12 cellular contexts compared by ENCODE assay signal in genomic region chr13:46119883-46120614, GRCh38. TPM values are rescaled to one million over a fixed set of nuclear protein-coding genes. Genes with fewer than 3 reads are reported as not detected.
DNase-seq lines count a peak whose midpoint lies in the region; ATAC-seq, FAIRE-seq and TF ChIP-seq lines count a peak whose summit lies in the region.
"Had no signal": no experiment of that assay in that cellular context is flagged by ENCODE, and none has a peak within 500 bp of the region (broad histone marks: within the 10 kb centered on the region; RNA-seq: fewer than 3 reads in every experiment).

No MANE protein-coding gene starts in this region.

- no peaks in the 10 kb centered on the region for H3K4me1 ChIP-seq in SJCRH30
- H3K4me1 ChIP-seq in foreskin keratinocyte, result peaks cover 15% of the 10 kb centered on the region
- H3K4me1 ChIP-seq in upper lobe of right lung, result peaks cover 4% of the 10 kb centered on the region
- H3K4me1 ChIP-seq in effector memory CD4-positive, alpha-beta T cell (ENCODE audit: control insufficient read depth, insufficient read depth, low read length, poor library complexity, severe bottlenecking), result peaks cover 8% of the 10 kb centered on the region

- H3K9me3 ChIP-seq in SJCRH30 (replicated peaks) (no peaks in the 10 kb centered on the region), upper lobe of right lung (no peaks in the 10 kb centered on the region)
- H3K9me3 ChIP-seq in effector memory CD4-positive, alpha-beta T cell (ENCODE audit: control insufficient read depth, low read length), result no peaks in the 10 kb centered on the region

- ATAC-seq in Right ventricle myocardium inferior (peak; percentile 67), foreskin keratinocyte (peak; percentile 80), upper lobe of right lung (peak; percentile 87)

- intact Hi-C loops in Right ventricle myocardium inferior (cut with DNase I) (no loop called here), cardiac septum (cut with DNase I) (loop anchor here (5.0 kb wide), 1 partner anchor 313 kb away; no protein-coding TSS in a partner anchor), upper lobe of right lung (cut with DNase I) (no loop called here)

- no peak for FAIRE-seq in GM19239 (lab: Jason Lieb, UNC)

- TF ChIP-seq CTCF in foreskin keratinocyte (conservative IDR thresholded peaks at IDR 0.05), result no peak
- no peak for TF ChIP-seq CTCF in upper lobe of right lung (IDR thresholded peaks at IDR 0.05)

- H3K4me3 ChIP-seq in SJCRH30 (no peak overlapping the region), upper lobe of right lung (no peak overlapping the region)
- H3K4me3 ChIP-seq in effector memory CD4-positive, alpha-beta T cell (ENCODE audit: insufficient read depth, low read depth, low read length, poor library complexity, severe bottlenecking), result no peak overlapping the region

- H3K36me3 ChIP-seq in SJCRH30 (no peaks in the 10 kb centered on the region; the same call in 1 of the 2 replicates), upper lobe of right lung (no peaks in the 10 kb centered on the region)
- H3K36me3 ChIP-seq in effector memory CD4-positive, alpha-beta T cell (ENCODE audit: control insufficient read depth, insufficient read depth, low read length), result no peaks in the 10 kb centered on the region

- H3K27me3 ChIP-seq in SJCRH30 (no peaks in the 10 kb centered on the region), foreskin keratinocyte (no peaks in the 10 kb centered on the region), upper lobe of right lung (no peaks in the 10 kb centered on the region)
- H3K27me3 ChIP-seq in effector memory CD4-positive, alpha-beta T cell (replicated peaks; ENCODE audit: control insufficient read depth, insufficient read depth, low read length, poor library complexity, severe bottlenecking), result no peaks in the 10 kb centered on the region

- H3K27ac ChIP-seq in SJCRH30 (no peak overlapping the region), foreskin keratinocyte (no peak overlapping the region), upper lobe of right lung (no peak overlapping the region)
- H3K27ac ChIP-seq in effector memory CD4-positive, alpha-beta T cell (ENCODE audit: insufficient read depth, low read length, poor library complexity, severe bottlenecking), result no peak overlapping the region
- H3K27ac ChIP-seq: epithelial cell of prostate had no signal

- DNase-seq in Right ventricle myocardium inferior (ENCODE audit: missing footprints), result no peak
- no peak for DNase-seq in cardiac septum (ENCODE audit: low spot score)
- DNase-seq in SJCRH30, result peak; percentile 9 to 34
- peak in 1 of 2 donors; percentile 75 for DNase-seq in foreskin keratinocyte
- no peak for DNase-seq in upper lobe of right lung
- no peak for DNase-seq in GM19239 (ENCODE audit: insufficient read length, low spot score)
- no peak for DNase-seq in NCI-H2107 treated with DMSO at 0.1 percent for 48 hours (lab: John Stamatoyannopoulos, UW; ENCODE audit: unreplicated experiment)
- DNase-seq in effector memory CD4-positive, alpha-beta T cell, result no peak
- DNase-seq: nephron progenitor cell; stimulated activated CD8-positive, alpha-beta memory T cell treated with anti-CD3 and anti-CD28 coated beads, Interleukin-4, amount 100 ng/mL, for 48 hours had no signal

RNA-seq across cellular contexts. Expression of gene CPB2, which starts 15.2 kb away (rescaled TPM):
- total RNA-seq in Right ventricle myocardium inferior (not detected), cardiac septum (not detected), foreskin keratinocyte (not detected in 2 replicates), upper lobe of right lung (74.4 TPM)
- not detected in 2 replicates for total RNA-seq in SJCRH30 (2014; rRNA removed; shearing (Covaris generic))
- not detected in 2 replicates for polyA plus RNA-seq in foreskin keratinocyte
- polyA plus RNA-seq: BJ had no signal

Comparison
In these comparisons a context has a peak if more than half of its experiments do, and no peak if none do; other contexts are left out.
1. DNase-seq: peak in SJCRH30 (2 of 2); none in Right ventricle myocardium inferior (single experiment), cardiac septum (single experiment), upper lobe of right lung (single experiment), GM19239 (single experiment), NCI-H2107 treated with DMSO at 0.1 percent for 48 hours (single experiment) and effector memory CD4-positive, alpha-beta T cell (0 of 3).
2. RNA of gene CPB2, which starts 15.2 kb away (total RNA-seq): 74.4 TPM in upper lobe of right lung (single experiment); not detected in Right ventricle myocardium inferior (single experiment), not detected in cardiac septum (single experiment), not detected in SJCRH30 and not detected in foreskin keratinocyte; every median in the first group is over 10 times any median in the second.
3. Peak in every context shown above with its lines, with median percentiles within 50 percentile points of each other: ATAC-seq.